10 cellular contexts compared by ENCODE assay signal in genomic region chr16:67241008-67241900, GRCh38. TPM values are rescaled to one million over a fixed set of nuclear protein-coding genes. Genes with fewer than 3 reads are reported as not detected.
DNase-seq lines count a peak whose midpoint lies in the region; ATAC-seq and TF ChIP-seq lines count a peak whose summit lies in the region.
"Had no signal": no experiment of that assay in that cellular context is flagged by ENCODE, and none has a peak within 500 bp of the region (broad histone marks: within the 10 kb centered on the region; RNA-seq: fewer than 3 reads in every experiment).

No MANE protein-coding gene starts in this region.

- no peak for TF ChIP-seq CTCF in SK-N-SH (IDR thresholded peaks at IDR 0.05)
- no peak for TF ChIP-seq CTCF in osteocyte (IDR thresholded peaks at IDR 0.05)
- TF ChIP-seq CTCF in BE2C (IDR thresholded peaks at IDR 0.05; ENCODE audit: low read depth, low read length), result no peak

- H3K36me3 ChIP-seq in SK-N-SH (replicated peaks in 1 of 2; ENCODE audit: control insufficient read depth in 1 of 2, insufficient read depth in 2 of 2, low read length in 1 of 2) (peaks cover 26 to 29% of the 10 kb centered on the region in 2 experiments), BE2C (peaks cover 6% of the 10 kb centered on the region; the same call in 1 of the 2 replicates)

- no peak for TF ChIP-seq EP300 in SK-N-SH (IDR thresholded peaks at IDR 0.05; ENCODE audit: borderline replicate concordance in 1 of 2, low read depth in 1 of 2, low read length in 1 of 2)

- H3K27ac Mint-ChIP-seq in osteocyte (ENCODE audit: unreplicated experiment), result peak overlapping the region; percentile 95
- H3K27ac Mint-ChIP-seq: memory B cell had no signal

- H3K79me2 ChIP-seq in SK-N-SH (ENCODE audit: insufficient read depth), result peaks cover 64% of the 10 kb centered on the region

- peaks cover 58% of the 10 kb centered on the region for H3F3A ChIP-seq in SK-N-SH (replicated peaks; ENCODE audit: insufficient read depth)

- 19% methylated on average over 10 of the region's 10 CpGs for WGBS in SK-N-SH (ENCODE audit: low lambda C conversion rate)

- H3K27ac ChIP-seq in SK-N-SH (ENCODE audit: low read depth in 2 of 2, low read length in 1 of 2), result peak overlapping the region; percentile 66 to 96

- ATAC-seq in HG03280 (IDR thresholded peaks at IDR 0.05; ENCODE audit: unreplicated experiment), result no peak

- H2AFZ ChIP-seq in SK-N-SH (ENCODE audit: low read depth), result peak overlapping the region; percentile 44; the same call in 1 of the 2 replicates

- DNase-seq in Daoy (ENCODE audit: low read depth) (peak; percentile 85), SK-N-SH (no peak), fibroblast of gingiva (ENCODE audit: low read depth) (peak; percentile 91), osteocyte (ENCODE audit: extremely low spot score, unreplicated experiment) (no peak), NCI-H1417 (lab: John Stamatoyannopoulos, UW) (no peak), NCI-H1436 (lab: John Stamatoyannopoulos, UW) (no peak), BE2C (no peak)

- H3K27me3 Mint-ChIP-seq in osteocyte (ENCODE audit: unreplicated experiment), result no peaks in the 10 kb centered on the region
- H3K27me3 Mint-ChIP-seq: IgD-negative memory B cell, memory B cell had no signal

- peak overlapping the region; percentile 67 for H3K9ac ChIP-seq in SK-N-SH

- H3K4me2 ChIP-seq in SK-N-SH, result peak overlapping the region; percentile 59

- H3K4me3 ChIP-seq in SK-N-SH (ENCODE audit: low read depth in 2 of 2, low read length in 1 of 2), result no peak overlapping the region
- no peak overlapping the region for H3K4me3 ChIP-seq in BE2C (ENCODE audit: low read depth, low read length)

- no peaks in the 10 kb centered on the region for H4K20me1 ChIP-seq in SK-N-SH (ENCODE audit: insufficient read depth)

- H3K9me2 ChIP-seq in SK-N-SH, result no peaks in the 10 kb centered on the region

- POLR2A ChIA-PET in SK-N-SH (lab: Yijun Ruan, JAX), result no interaction called here

- peaks cover 19% of the 10 kb centered on the region for H3K36me3 Mint-ChIP-seq in osteocyte (ENCODE audit: unreplicated experiment)

- no peak for TF ChIP-seq RAD21 in SK-N-SH (IDR thresholded peaks at IDR 0.05; ENCODE audit: low read length)

- H3K4me1 ChIP-seq in SK-N-SH (ENCODE audit: control insufficient read depth in 1 of 2, insufficient read depth in 2 of 2, low read depth in 1 of 2, low read length in 1 of 2), result peaks cover 33 to 54% of the 10 kb centered on the region in 2 experiments; a peak in 3 of 4 replicates
- H3K4me1 ChIP-seq in BE2C, result peaks cover 17% of the 10 kb centered on the region

- H3K27me3 ChIP-seq in SK-N-SH (ENCODE audit: insufficient read depth) (no peaks in the 10 kb centered on the region), BE2C (no peaks in the 10 kb centered on the region)

- no peaks in the 10 kb centered on the region for H3K9me3 ChIP-seq in SK-N-SH
- H3K9me3 ChIP-seq in BE2C, result no peaks in the 10 kb centered on the region

- peaks cover 54% of the 10 kb centered on the region for H3K4me1 Mint-ChIP-seq in osteocyte (ENCODE audit: unreplicated experiment)

- peak overlapping the region; percentile 24 for H3K4me3 Mint-ChIP-seq in osteocyte (ENCODE audit: unreplicated experiment)
- H3K4me3 Mint-ChIP-seq: IgD-negative memory B cell, memory B cell had no signal

- CTCF ChIA-PET in SK-N-SH (lab: Yijun Ruan, JAX), result no interaction called here

- no peaks in the 10 kb centered on the region for H3K9me3 Mint-ChIP-seq in osteocyte (ENCODE audit: unreplicated experiment)
- H3K9me3 Mint-ChIP-seq: IgD-negative memory B cell, memory B cell had no signal

TF ChIP-seq in SK-N-SH, 30 proteins besides CTCF, POLR2A, EP300 and RAD21 (continues in another document):
- no peak for TF ChIP-seq CHD2 (IDR thresholded peaks at IDR 0.05; ENCODE audit: low read length, partially characterized antibody)
- TF ChIP-seq MEF2A (IDR thresholded peaks at IDR 0.05; ENCODE audit: borderline replicate concordance, low read depth), result no peak
- TF ChIP-seq RCOR1 (IDR thresholded peaks at IDR 0.05; ENCODE audit: low read length), result no peak
- TF ChIP-seq RFX5 (IDR thresholded peaks at IDR 0.05; ENCODE audit: low read length), result no peak
- peak; percentile 63 for TF ChIP-seq NFIC (IDR thresholded peaks at IDR 0.05; ENCODE audit: borderline replicate concordance)
- peak; percentile 77; the same call in 1 of the 2 replicates for TF ChIP-seq FOSL2 (IDR thresholded peaks at IDR 0.05; ENCODE audit: borderline replicate concordance, low read depth)
- no peak for TF ChIP-seq SMC3 (IDR thresholded peaks at IDR 0.05; ENCODE audit: low read depth, low read length)
- TF ChIP-seq PBX3 (IDR thresholded peaks at IDR 0.05), result no peak
- no peak for TF ChIP-seq MXI1 (IDR thresholded peaks at IDR 0.05; ENCODE audit: low read depth, low read length)
- TF ChIP-seq FOXJ3 (CRISPR knock-in tag; IDR thresholded peaks at IDR 0.05), result no peak
- TF ChIP-seq REST (IDR thresholded peaks at IDR 0.05; ENCODE audit: low read depth, low read length), result no peak
- no peak for TF ChIP-seq YY1 (IDR thresholded peaks at IDR 0.05; ENCODE audit: low read depth)
- TF ChIP-seq TCF12 (IDR thresholded peaks at IDR 0.05), result no peak; the same call in 1 of the 2 replicates
- no peak; the same call in 1 of the 2 replicates for TF ChIP-seq MAX (IDR thresholded peaks at IDR 0.05; ENCODE audit: low read depth)

RNA-seq across cellular contexts. Expression of gene FHOD1, which starts 6.0 kb away (rescaled TPM):
- 22.2 and 25.7 TPM in 2 replicates for total RNA-seq in Daoy (2014; rRNA removed; shearing (Covaris generic))
- 53.2 and 70.9 TPM in 2 replicates for polyA plus RNA-seq in SK-N-SH (2012; rRNA removed)
- polyA plus RNA-seq in SK-N-SH (2012; cell fraction: cytosol; rRNA removed), result 17.6 and 25.5 TPM in 2 replicates
- polyA plus RNA-seq in SK-N-SH (2012; cell fraction: nucleus; rRNA removed), result 343 and 475 TPM in 2 replicates
- 60.0 and 71.7 TPM in 2 replicates for total RNA-seq in osteocyte
- polyA plus RNA-seq in BE2C (2012; ENCODE audit: insufficient read depth, insufficient read length, low read depth), result 37.9 TPM

RNA-seq across cellular contexts. Expression of gene SLC9A5, which starts 7.5 kb away (rescaled TPM):
- total RNA-seq in Daoy (2014; rRNA removed; shearing (Covaris generic)), result 1.7 and 1.8 TPM in 2 replicates
- polyA plus RNA-seq in SK-N-SH (2012; rRNA removed), result 4.1 and 5.8 TPM in 2 replicates
- 1.5 and 1.6 TPM in 2 replicates for polyA plus RNA-seq in SK-N-SH (2012; cell fraction: cytosol; rRNA removed)
- polyA plus RNA-seq in SK-N-SH (2012; cell fraction: nucleus; rRNA removed), result 29.9 and 31.6 TPM in 2 replicates
- 4.2 and 4.4 TPM in 2 replicates for total RNA-seq in osteocyte
- 3.1 TPM for polyA plus RNA-seq in BE2C (2012; ENCODE audit: insufficient read depth, insufficient read length, low read depth)

RNA-seq across cellular contexts. Expression of gene TMEM208, which starts 14.3 kb away (rescaled TPM):
- 30.0 and 54.8 TPM in 2 replicates for total RNA-seq in Daoy (2014; rRNA removed; shearing (Covaris generic))
- polyA plus RNA-seq in SK-N-SH (2012; rRNA removed), result 98.2 and 130 TPM in 2 replicates
- polyA plus RNA-seq in SK-N-SH (2012; cell fraction: cytosol; rRNA removed), result 85.0 and 109 TPM in 2 replicates
- 101 TPM in 2 replicates for polyA plus RNA-seq in SK-N-SH (2012; cell fraction: nucleus; rRNA removed)
- total RNA-seq in osteocyte, result 41.0 and 44.5 TPM in 2 replicates
- 298 TPM for polyA plus RNA-seq in BE2C (2012; ENCODE audit: insufficient read depth, insufficient read length, low read depth)

RNA-seq across cellular contexts. Expression of gene PLEKHG4, which starts 38.1 kb away (rescaled TPM):
- total RNA-seq in Daoy (2014; rRNA removed; shearing (Covaris generic)), result 31.7 and 45.0 TPM in 2 replicates
- 65.5 and 87.0 TPM in 2 replicates for polyA plus RNA-seq in SK-N-SH (2012; rRNA removed)
- polyA plus RNA-seq in SK-N-SH (2012; cell fraction: cytosol; rRNA removed), result 13.2 and 22.7 TPM in 2 replicates
- 417 and 427 TPM in 2 replicates for polyA plus RNA-seq in SK-N-SH (2012; cell fraction: nucleus; rRNA removed)
- total RNA-seq in osteocyte, result 10.1 and 11.4 TPM in 2 replicates
- 8.8 TPM for polyA plus RNA-seq in BE2C (2012; ENCODE audit: insufficient read depth, insufficient read length, low read depth)

RNA-seq across cellular contexts. Expression of gene ELMO3, which starts 42.3 kb away (rescaled TPM):
- 0.97 and 1.8 TPM in 2 replicates for total RNA-seq in Daoy (2014; rRNA removed; shearing (Covaris generic))
- 2.3 and 3.1 TPM in 2 replicates for polyA plus RNA-seq in SK-N-SH (2012; rRNA removed)
- polyA plus RNA-seq in SK-N-SH (2012; cell fraction: cytosol; rRNA removed), result 0.58 and 0.90 TPM in 2 replicates
- polyA plus RNA-seq in SK-N-SH (2012; cell fraction: nucleus; rRNA removed), result 20.1 and 23.3 TPM in 2 replicates
- 1.7 and 2.1 TPM in 2 replicates for total RNA-seq in osteocyte
- polyA plus RNA-seq in BE2C (2012; ENCODE audit: insufficient read depth, insufficient read length, low read depth), result 7.8 TPM

Comparison
In these comparisons a context has a peak if more than half of its experiments do, and no peak if none do; other contexts are left out.
1. DNase-seq: peak in Daoy (single experiment) and fibroblast of gingiva (single experiment); none in SK-N-SH (single experiment), osteocyte (single experiment), NCI-H1417 (0 of 3), NCI-H1436 (single experiment) and BE2C (single experiment).